ENCODE assay signal across 21 cellular contexts in genomic region chr12:105928436-105928835, GRCh38.
A peak's percentile ranks its signal among the peaks of the same experiment; 100 is the strongest.
DNase-seq lines count a peak whose midpoint lies in the region; ATAC-seq, FAIRE-seq and TF ChIP-seq lines count a peak whose summit lies in the region.
"Had no signal": no experiment of that assay in that cellular context is flagged by ENCODE, and none has a peak within 500 bp of the region (broad histone marks: within the 10 kb centered on the region; RNA-seq: fewer than 3 reads in every experiment).

No MANE protein-coding gene starts in this region.

- no TSS peak for BruUV-seq in IMR-90 (replicated peaks; lab: Mats Ljungman, UMichigan)

- no peak for DNase-seq in IMR-90
- peak; percentile 70 for DNase-seq in RWPE1 (ENCODE audit: low spot score)
- peak; percentile 92 for DNase-seq in kidney
- DNase-seq in suprapubic skin (ENCODE audit: low spot score in 2 of 2), result no peak
- no peak for DNase-seq in ecto neural progenitor cell (ENCODE audit: low spot score)
- DNase-seq in mesenteric fat pad (ENCODE audit: low spot score), result no peak
- no peak for DNase-seq in amygdala (lab: John Stamatoyannopoulos, UW)
- DNase-seq: activated CD4-positive, alpha-beta T cell treated with anti-CD3 and anti-CD28 coated beads, Interleukin-2, amount 10 ng/mL, durations not matched to agents 24 days and 14 days; activated CD8-positive, alpha-beta memory T cell treated with anti-CD3 and anti-CD28 coated beads, Interleukin-2, amount 10 ng/mL, durations not matched to agents 7 days and 5 days; activated naive CD8-positive, alpha-beta T cell treated with anti-CD3 and anti-CD28 coated beads for 36 hours; CD4-positive, CD25-positive, alpha-beta regulatory T cell; DMS79 treated with DMSO at 0.1 percent for 48 hours; endodermal cell; heart right ventricle; NCI-H1092; NCI-H2171; NCI-H82; stimulated activated CD8-positive, alpha-beta memory T cell treated with anti-CD3 and anti-CD28 coated beads, Interleukin-4, amount 100 ng/mL, for 48 hours had no signal

- H2BK5ac ChIP-seq in IMR-90 (ENCODE audit: low read depth, low read length, poor library complexity, severe bottlenecking), result no peak overlapping the region

- in situ Hi-C loops in IMR-90 (cut with MboI; ENCODE audit: low sequenced_read_pairs), result no loop called here

- no peak for FAIRE-seq in kidney (lab: Jason Lieb, UNC)
- FAIRE-seq: H54 had no signal

- POLR2A ChIA-PET in IMR-90 (lab: Charles Lee; ENCODE audit: unreplicated experiment) (no interaction called here), RWPE1 (lab: Yijun Ruan, JAX; ENCODE audit: low non-redundant PET) (no interaction called here)

- no peaks in the 10 kb centered on the region for H4K20me1 ChIP-seq in IMR-90 (ENCODE audit: insufficient read depth, low read length)

- no peak for ATAC-seq in IMR-90 (ENCODE audit: low read depth)
- ATAC-seq: activated CD8-positive, alpha-beta memory T cell treated with anti-CD3 and anti-CD28 coated beads, Interleukin-2, amount 10 ng/mL, durations not matched to agents 7 days and 5 days; heart right ventricle had no signal

- H2AK9ac ChIP-seq in IMR-90 (replicated peaks; ENCODE audit: low read depth, low read length, poor library complexity), result no peak overlapping the region

- H4K5ac ChIP-seq in IMR-90 (ENCODE audit: low read depth, low read length), result no peak overlapping the region

- no peak for TF ChIP-seq EP300 in suprapubic skin (IDR thresholded peaks at IDR 0.05)

- no peak overlapping the region for H3K14ac ChIP-seq in IMR-90 (replicated peaks; ENCODE audit: low read depth, low read length)

- H3K23ac ChIP-seq in IMR-90 (ENCODE audit: low read depth, low read length), result no peak overlapping the region

- no peak overlapping the region for H3K4ac ChIP-seq in IMR-90 (ENCODE audit: low read depth, low read length)

- H4K91ac ChIP-seq in IMR-90 (ENCODE audit: insufficient read depth, low read depth, low read length), result no peak overlapping the region

- 0 out of 2 replicates have a peak overlapping the region, but pooled peaks have one; percentile 23 for H2AK5ac ChIP-seq in IMR-90 (ENCODE audit: low read depth, low read length)

- no peaks in the 10 kb centered on the region for H3K79me1 ChIP-seq in IMR-90 (ENCODE audit: low read depth in 1 of 2, low read length in 2 of 2)

- no peak overlapping the region for H2BK120ac ChIP-seq in IMR-90 (ENCODE audit: low read depth, low read length)

- no peak overlapping the region for H3K18ac ChIP-seq in IMR-90 (ENCODE audit: low read depth, low read length)

- TF ChIP-seq CTCF in IMR-90 (conservative IDR thresholded peaks at IDR 0.05; ENCODE audit: low read depth, low read length) (no peak), RWPE1 (conservative IDR thresholded peaks at IDR 0.05; ENCODE audit: low read depth) (no peak), kidney (IDR thresholded peaks at IDR 0.05; ENCODE audit: borderline replicate concordance, extremely low read depth, insufficient read depth) (no peak), suprapubic skin (IDR thresholded peaks at IDR 0.05) (no peak)

- TF ChIP-seq POLR2A in IMR-90 (IDR thresholded peaks at IDR 0.05; ENCODE audit: low read depth, low read length), result no peak
- TF ChIP-seq POLR2A in suprapubic skin (IDR thresholded peaks at IDR 0.05), result no peak

- no peaks in the 10 kb centered on the region; the same call in 1 of the 2 replicates for H3K9me1 ChIP-seq in IMR-90 (ENCODE audit: insufficient read depth, low read length)

- no peak overlapping the region; the same call in 2 of the 3 replicates for H2BK15ac ChIP-seq in IMR-90 (ENCODE audit: low read depth, low read length)

- no peak overlapping the region for H2AFZ ChIP-seq in IMR-90 (replicated peaks; ENCODE audit: low read length, poor library complexity)
- H2AFZ ChIP-seq: PC-9 had no signal

- H3K4me1 ChIP-seq in IMR-90 (ENCODE audit: control insufficient read depth, insufficient read depth, low read length), result no peaks in the 10 kb centered on the region
- H3K4me1 ChIP-seq in kidney (ENCODE audit: control insufficient read depth in 1 of 2, insufficient read depth in 1 of 2, low read depth in 1 of 2, low read length in 2 of 2), result no peaks in the 10 kb centered on the region
- H3K4me1 ChIP-seq in suprapubic skin, result peaks cover 38% of the 10 kb centered on the region

- no peak overlapping the region for H3K4me3 ChIP-seq in IMR-90 (ENCODE audit: insufficient read depth, low read depth, low read length)
- no peak overlapping the region for H3K4me3 ChIP-seq in kidney (ENCODE audit: low read length in 2 of 2)
- H3K4me3 ChIP-seq in suprapubic skin, result no peak overlapping the region
- H3K4me3 ChIP-seq: heart right ventricle, PC-9 had no signal

- no peak overlapping the region for H3K9ac ChIP-seq in IMR-90 (ENCODE audit: low read depth, low read length)
- H3K9ac ChIP-seq in kidney (ENCODE audit: low read length in 2 of 2), result no peak overlapping the region

- H3K36me3 ChIP-seq in IMR-90 (ENCODE audit: control insufficient read depth, insufficient read depth, low read length) (no peaks in the 10 kb centered on the region), kidney (ENCODE audit: control insufficient read depth in 1 of 2, insufficient read depth in 2 of 2, low read length in 2 of 2) (no peaks in the 10 kb centered on the region), suprapubic skin (no peaks in the 10 kb centered on the region)
- H3K36me3 ChIP-seq: heart right ventricle, neutrophil had no signal

- no peak for TF ChIP-seq RAD21 in IMR-90 (IDR thresholded peaks at IDR 0.05; ENCODE audit: low read length)

- H2BK20ac ChIP-seq in IMR-90 (ENCODE audit: low read depth, low read length), result 0 out of 2 replicates have a peak overlapping the region, but pooled peaks have one; percentile 9

- H3K27ac ChIP-seq in IMR-90 (ENCODE audit: insufficient read depth, low read length) (no peak overlapping the region), RWPE1 (no peak overlapping the region), kidney (ENCODE audit: low read depth in 2 of 2, low read length in 2 of 2) (no peak overlapping the region), suprapubic skin (peak overlapping the region; percentile 49)
- H3K27ac ChIP-seq: heart right ventricle, neutrophil, PC-9 had no signal

- 78% methylated on average over 2 of the region's 3 CpGs; no CpG with 5 or more reads in 1 of the 2 experiments for WGBS in IMR-90 (ENCODE audit: extremely low coverage in 2 of 2, insufficient read length in 1 of 2), 2 experiments
- 55% methylated on average over 3 of the region's 3 CpGs for WGBS in suprapubic skin

- H3K4me2 ChIP-seq in IMR-90 (ENCODE audit: low read depth, low read length), result no peak overlapping the region
- H3K4me2 ChIP-seq: PC-9 had no signal

- dilution Hi-C loops in IMR-90 (cut with HindIII; ENCODE audit: low sequenced_read_pairs, unreplicated experiment), result no loop called here

- no peak overlapping the region for H4K8ac ChIP-seq in IMR-90 (ENCODE audit: low read depth in 2 of 2, low read length in 2 of 2)

- H3K56ac ChIP-seq in IMR-90 (ENCODE audit: extremely low read depth, insufficient read depth, low read length), result no peak overlapping the region

- intact Hi-C loops in IMR-90 (cut with micrococcal nuclease) (no loop called here), kidney (cut with DNase I) (no loop called here)

- H3K9me3 ChIP-seq in IMR-90 (ENCODE audit: control insufficient read depth, insufficient read depth, low read length) (no peaks in the 10 kb centered on the region), kidney (ENCODE audit: control insufficient read depth in 1 of 2, low read length in 2 of 2) (no peaks in the 10 kb centered on the region), suprapubic skin (no peaks in the 10 kb centered on the region)
- H3K9me3 ChIP-seq: neutrophil had no signal

- CTCF ChIA-PET in IMR-90 (lab: Yijun Ruan, JAX), result no interaction called here
- CTCF ChIA-PET in RWPE1 (lab: Yijun Ruan, JAX), result interaction anchor here (1.2 kb wide), 1 partner anchor 207 kb away, joined by 6 read pairs; no protein-coding TSS in a partner anchor

- H3K27me3 ChIP-seq in IMR-90 (ENCODE audit: control insufficient read depth, insufficient read depth, low read length) (no peaks in the 10 kb centered on the region), suprapubic skin (no peaks in the 10 kb centered on the region)
- H3K27me3 ChIP-seq: heart right ventricle, neutrophil had no signal

TF ChIP-seq in IMR-90, 13 proteins besides CTCF, POLR2A, EP300 and RAD21:
- TF ChIP-seq CEBPB (IDR thresholded peaks at IDR 0.05; ENCODE audit: low read depth, low read length) (no peak), NFE2L2 (IDR thresholded peaks at IDR 0.05; ENCODE audit: low read depth, low read length) (no peak), MAZ (IDR thresholded peaks at IDR 0.05; ENCODE audit: borderline replicate concordance, low read depth, low read length) (no peak), FOS (IDR thresholded peaks at IDR 0.05; ENCODE audit: low read depth, low read length) (no peak), RCOR1 (IDR thresholded peaks at IDR 0.05; ENCODE audit: insufficient replicate concordance, low read length) (no peak), RFX5 (IDR thresholded peaks at IDR 0.05; ENCODE audit: low read depth, low read length) (no peak), CHD1 (IDR thresholded peaks at IDR 0.05; ENCODE audit: low read depth, low read length) (no peak), SMC3 (IDR thresholded peaks at IDR 0.05; ENCODE audit: low read depth, low read length) (no peak), BHLHE40 (IDR thresholded peaks at IDR 0.05; ENCODE audit: low read depth, low read length) (no peak), MAFK (IDR thresholded peaks at IDR 0.05; ENCODE audit: low read depth, low read length) (no peak), USF2 (IDR thresholded peaks at IDR 0.05; ENCODE audit: low read depth, low read length) (no peak), MXI1 (IDR thresholded peaks at IDR 0.05; ENCODE audit: borderline replicate concordance, low read depth, low read length) (no peak), ELK1 (IDR thresholded peaks at IDR 0.05; ENCODE audit: borderline replicate concordance, low read depth, low read length) (no peak)
TF ChIP-seq in IMR-90: peak in this region for 0.

Comparison
In these comparisons a context has a peak if more than half of its experiments do, and no peak if none do; other contexts are left out.
1. DNase-seq: peak in RWPE1 (single experiment) and kidney (single experiment); none in IMR-90 (single experiment), suprapubic skin (0 of 2), ecto neural progenitor cell (single experiment), mesenteric fat pad (single experiment) and amygdala (0 of 56).